In the genomic region with DNA sequence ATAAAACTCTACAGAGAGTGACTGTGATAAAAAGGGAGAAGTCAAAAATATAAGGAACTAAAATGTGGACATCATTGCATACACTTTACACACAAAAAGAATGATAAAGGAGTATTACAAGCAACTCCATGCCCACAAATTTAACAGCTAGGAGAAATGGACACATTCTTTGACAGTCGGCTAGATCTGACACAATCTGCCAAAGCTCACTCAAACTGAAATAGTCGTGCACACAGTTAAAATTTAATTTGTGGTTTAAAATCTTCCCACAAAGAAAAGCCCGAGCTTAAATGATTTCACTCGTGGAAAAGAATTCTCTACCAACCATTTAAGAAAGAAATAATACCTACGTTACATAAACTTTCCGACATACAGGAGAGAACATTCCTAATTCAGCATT, we compare ENCODE assay signal across 21 cellular contexts.
"Had no signal": no experiment of that assay in that cellular context is flagged by ENCODE, and none has a peak within 500 bp of the region (broad histone marks: within the 10 kb centered on the region; RNA-seq: fewer than 3 reads in every experiment).

No MANE protein-coding gene starts in this region.

- ATAC-seq: activated naive CD4-positive, alpha-beta T cell treated with anti-CD3 and anti-CD28 coated beads, Interleukin-2, amount 50 U/mL, for 72 hours; esophagus mucosa; heart left ventricle; left ventricle myocardium superior; naive thymus-derived CD4-positive, alpha-beta T cell had no signal

- H3K9me3 ChIP-seq: adrenal gland, breast epithelium, gastrocnemius medialis, heart left ventricle, sigmoid colon, spleen, tibial nerve, uterus had no signal

- H3K27ac ChIP-seq: adrenal gland, breast epithelium, heart left ventricle, parathyroid adenoma, sigmoid colon, tibial nerve, uterus, WERI-Rb-1 had no signal

- H3K9ac ChIP-seq: parathyroid adenoma had no signal

- H3K9me3 Mint-ChIP-seq: activated naive CD4-positive, alpha-beta T cell treated with anti-CD3 and anti-CD28 coated beads, Interleukin-2, amount 50 U/mL, for 72 hours; memory B cell; naive thymus-derived CD4-positive, alpha-beta T cell had no signal

- H3K4me3 ChIP-seq: adrenal gland, breast epithelium, gastrocnemius medialis, heart left ventricle, sigmoid colon, spleen, tibial nerve, uterus had no signal

- H3K27ac Mint-ChIP-seq: activated naive CD4-positive, alpha-beta T cell treated with anti-CD3 and anti-CD28 coated beads, Interleukin-2, amount 50 U/mL, for 72 hours; naive thymus-derived CD4-positive, alpha-beta T cell had no signal

- H3K4me3 Mint-ChIP-seq: memory B cell; naive thymus-derived CD4-positive, alpha-beta T cell had no signal

- DNase-seq: activated CD4-positive, alpha-beta T cell treated with anti-CD3 and anti-CD28 coated beads for 1 hour; activated gamma-delta T cell treated with Interleukin-2 at 50 U/mL for 16 hours; adrenal gland; cerebellar nuclear complex; effector CD8-positive, alpha-beta T cell; gastrocnemius medialis; heart left ventricle; left ventricle myocardium superior; naive thymus-derived CD4-positive, alpha-beta T cell; sigmoid colon; spleen; stimulated activated naive CD4-positive, alpha-beta T cell treated with Interleukin-2 at 50 U/mL for 16 hours; uterus; WERI-Rb-1 had no signal

- H3K4me1 ChIP-seq: breast epithelium, sigmoid colon, tibial nerve, uterus had no signal

- H3K27me3 ChIP-seq: adrenal gland, breast epithelium, gastrocnemius medialis, heart left ventricle, sigmoid colon, spleen, tibial nerve, uterus had no signal

- H3K36me3 ChIP-seq: adrenal gland, breast epithelium, uterus had no signal

- FAIRE-seq: astrocyte had no signal

- H2AFZ ChIP-seq: parathyroid adenoma had no signal

- H3K27me3 Mint-ChIP-seq: memory B cell; naive thymus-derived CD4-positive, alpha-beta T cell had no signal
